Comparison of ENCODE assay signal across 8 cellular contexts in the genomic region with DNA sequence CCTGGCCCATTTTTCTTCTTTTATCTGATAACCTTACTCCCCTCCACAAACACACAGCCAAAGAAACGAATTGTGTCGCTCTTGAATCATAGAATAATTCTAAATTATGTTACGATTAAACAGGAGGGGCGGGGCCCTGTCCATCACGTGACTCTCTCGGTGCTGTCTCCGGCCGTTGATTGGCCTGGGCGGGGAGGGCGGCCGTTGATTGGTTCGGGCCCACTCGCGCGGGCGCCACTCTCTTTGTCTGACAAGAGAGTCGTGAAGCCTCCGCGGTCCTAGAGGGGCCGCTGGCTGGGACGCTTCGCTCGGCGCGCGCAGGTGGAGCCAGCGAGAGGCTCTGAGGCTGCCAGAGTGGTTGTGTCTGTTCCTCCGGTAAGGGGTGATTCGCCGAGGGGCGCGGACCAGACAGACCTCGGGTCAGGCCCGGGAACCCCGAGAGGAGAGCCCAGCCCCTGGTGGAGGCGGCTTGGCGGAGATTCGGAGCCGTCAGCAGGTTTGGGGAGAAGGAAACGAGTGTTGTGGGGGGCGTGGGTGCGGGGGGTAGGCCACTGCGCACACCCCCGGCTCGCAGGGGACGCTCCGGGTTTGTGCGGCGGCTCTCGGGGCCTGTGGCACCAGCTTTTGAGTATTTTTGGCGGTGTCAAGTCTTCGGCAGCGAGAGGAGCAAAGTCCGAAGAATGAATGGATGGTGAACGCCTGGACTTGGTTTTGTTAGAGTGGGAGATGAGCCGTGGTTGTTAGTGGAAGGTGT.
DNase-seq lines count a peak whose midpoint lies in the region; ATAC-seq lines count a peak whose summit lies in the region.

TSS of gene ZNF789 (plus strand) at position 330 of the 754 bp plus-strand sequence. CDS start 3,567 bp downstream, outside the sequence.

- peak within 1 kb of the TSS; percentile 75 to 96 (median 86) for H3K4me3 ChIP-seq in BLaER1 treated with 17β-estradiol and CSF1 and Interleukin-3, amounts not matched to agents 10 nM and 100 nM

- H3K9ac ChIP-seq in BLaER1 treated with 17β-estradiol and CSF1 and Interleukin-3, amounts not matched to agents 10 nM and 100 nM, result peak within 1 kb of the TSS; percentile 86 to 95 (median 92)

- no peaks in the 10 kb centered on the region for H3K9me3 ChIP-seq in BLaER1 treated with 17β-estradiol and CSF1 and Interleukin-3, amounts not matched to agents 10 nM and 100 nM (replicated peaks in 1 of 11)

- peak; percentile 97 for ATAC-seq in GM19351 (IDR thresholded peaks at IDR 0.05; ENCODE audit: unreplicated experiment)
- ATAC-seq in HG03521 (IDR thresholded peaks at IDR 0.05; ENCODE audit: unreplicated experiment), result peak; percentile 95

- no peaks in the 10 kb centered on the region for H3K27me3 ChIP-seq in BLaER1 treated with 17β-estradiol and CSF1 and Interleukin-3, amounts not matched to agents 10 nM and 100 nM

- peaks cover 10 to 38% (median 25%) of the 10 kb centered on the region in 11 experiments for H3K36me3 ChIP-seq in BLaER1 treated with 17β-estradiol and CSF1 and Interleukin-3, amounts not matched to agents 10 nM and 100 nM

- peak within 1 kb of the TSS; percentile 85 to 97 (median 95) for H3K27ac ChIP-seq in BLaER1 treated with 17β-estradiol and CSF1 and Interleukin-3, amounts not matched to agents 10 nM and 100 nM

- peak within 1 kb of the TSS; percentile 70 to 94 (median 86) for H3K4me2 ChIP-seq in BLaER1 treated with 17β-estradiol and CSF1 and Interleukin-3, amounts not matched to agents 10 nM and 100 nM

- peaks cover 9 to 49% (median 28%) of the 10 kb centered on the region in 10 experiments for H3K4me1 ChIP-seq in BLaER1 treated with 17β-estradiol and CSF1 and Interleukin-3, amounts not matched to agents 10 nM and 100 nM

- peaks cover 0 to 35% (median 32%) of the 10 kb centered on the region in 11 experiments; a peak in 16 of 22 replicates for H4K20me1 ChIP-seq in BLaER1 treated with 17β-estradiol and CSF1 and Interleukin-3, amounts not matched to agents 10 nM and 100 nM

- DNase-seq in NCI-H748 (lab: John Stamatoyannopoulos, UW; ENCODE audit: unreplicated experiment), result peak; percentile 98
- peak; percentile 98 for DNase-seq in activated CD4-positive, alpha-beta T cell treated with anti-CD3 and anti-CD28 coated beads, Interleukin-2, amount 50 U/mL, for 1 hour
- DNase-seq in cortex of kidney (lab: John Stamatoyannopoulos, UW), result peak; percentile 75
- DNase-seq in left kidney (ENCODE audit: low read depth, low spot score), result peak; percentile 99
- peak; percentile 98 to 99 for DNase-seq in stimulated activated CD4-positive, alpha-beta T cell treated with anti-CD3 and anti-CD28 coated beads, Interleukin-2, amount 100 ng/mL, for 24 hours

Comparison
In these comparisons a context has a peak if more than half of its experiments do, and no peak if none do; other contexts are left out.
1. Peak in every context shown above with its lines: DNase-seq, ATAC-seq, H3K4me3 ChIP-seq and H3K27ac ChIP-seq.